26 cellular contexts compared by ENCODE assay signal in genomic region chr1:21640653-21641052, GRCh38. TPM values are rescaled to one million over a fixed set of nuclear protein-coding genes. Genes with fewer than 3 reads are reported as not detected.
"Had no signal": no experiment of that assay in that cellular context is flagged by ENCODE, and none has a peak within 500 bp of the region (broad histone marks: within the 10 kb centered on the region; RNA-seq: fewer than 3 reads in every experiment).

No MANE protein-coding gene starts in this region.

- H3K4me2 ChIP-seq: smooth muscle cell had no signal

- H3K4me1 ChIP-seq: colonic mucosa, testis, uterus had no signal

- FAIRE-seq: endometrium had no signal

- H3K4me3 ChIP-seq: colonic mucosa, esophagus squamous epithelium, left ventricle myocardium inferior, right atrium auricular region, smooth muscle cell, testis, uterus had no signal

- H3K27me3 ChIP-seq: colonic mucosa, right atrium auricular region, testis, uterus had no signal

- H3K27ac ChIP-seq: colonic mucosa, epithelial cell of prostate, esophagus squamous epithelium, left ventricle myocardium inferior, right atrium auricular region, testis, uterus had no signal

- ATAC-seq: activated CD8-positive, alpha-beta T cell treated with anti-CD3 and anti-CD28 coated beads for 36 hours; activated T-cell treated with anti-CD3 and anti-CD28 coated beads, Interleukin-2, amount 50 U/mL, for 4 hours; activated T-helper 17 cell treated with anti-CD3 and anti-CD28 coated beads, Interleukin-2, amount 50 U/mL, for 72 hours; stimulated activated naive B cell treated with anti-CD40 and anti-IgM and Interleukin-4, amounts not matched to agents 10 μg/mL and 1 μg/mL and 100 μg/mL, for 72 hours had no signal

- H3K36me3 ChIP-seq: colonic mucosa, esophagus squamous epithelium, left ventricle myocardium inferior, right atrium auricular region, uterus had no signal

- H3K9me3 ChIP-seq: colonic mucosa, esophagus squamous epithelium, left ventricle myocardium inferior, right atrium auricular region, testis, uterus had no signal

- DNase-seq: activated CD4-positive, alpha-beta T cell treated with anti-CD3 and anti-CD28 coated beads for 1 hour; activated CD4-positive, alpha-beta T cell treated with anti-CD3 and anti-CD28 coated beads, Interleukin-2, amount 10 ng/mL, durations not matched to agents 7 days and 5 days; activated CD8-positive, alpha-beta T cell treated with anti-CD3 and anti-CD28 coated beads for 36 hours; activated gamma-delta T cell treated with Interleukin-2 at 50 U/mL for 16 hours; activated naive CD4-positive, alpha-beta T cell treated with anti-CD3 and anti-CD28 coated beads, Interleukin-2, amount 50 U/mL, for 16 hours; activated T-cell treated with anti-CD3 and anti-CD28 coated beads, Interleukin-2, amount 50 U/mL, for 4 hours; cerebellar nuclear complex; colonic mucosa; effector CD8-positive, alpha-beta T cell; esophagus squamous epithelium; foreskin melanocyte; left ventricle myocardium inferior; naive B cell; nephron progenitor cell; stimulated activated CD4-positive, alpha-beta T cell treated with anti-CD3 and anti-CD28 coated beads, Interleukin-1b, Interleukin-23, amount 100 ng/mL, for 48 hours; stimulated activated naive B cell treated with anti-CD40 and anti-IgM and Interleukin-4, amounts not matched to agents 10 μg/mL and 1 μg/mL and 100 μg/mL, for 72 hours; T1000; testis; uterus had no signal

RNA-seq across cellular contexts. Expression of gene RAP1GAP, which starts 28.5 kb away (rescaled TPM):
- total RNA-seq: dermis microvascular lymphatic vessel endothelial cell, glomerular endothelial cell had no signal
